16 cellular contexts compared by ENCODE assay signal in genomic region chr9:131879531-131880290, GRCh38.
A peak's percentile ranks its signal among the peaks of the same experiment; 100 is the strongest.
DNase-seq lines count a peak whose midpoint lies in the region; ATAC-seq and TF ChIP-seq lines count a peak whose summit lies in the region.
"Had no signal": no experiment of that assay in that cellular context is flagged by ENCODE, and none has a peak within 500 bp of the region (broad histone marks: within the 10 kb centered on the region; RNA-seq: fewer than 3 reads in every experiment).

No MANE protein-coding gene starts in this region.

- WGBS in neuronal stem cell (ENCODE audit: extremely low coverage in 2 of 2, insufficient read length in 2 of 2, insufficient replicate concordance in 1 of 2), 2 donors, result no CpG with 5 or more reads among the region's 19 CpGs
- WGBS in hepatocyte (ENCODE audit: low lambda C conversion rate, missing lambda C conversion rate), result 94% methylated on average over 19 of the region's 19 CpGs

- H3K4me2 ChIP-seq in neuronal stem cell (ENCODE audit: insufficient read depth, low read length, poor library complexity, severe bottlenecking), result no peak overlapping the region
- no peak overlapping the region for H3K4me2 ChIP-seq in hepatocyte

- TF ChIP-seq CTCF in activated CD8-positive, alpha-beta T cell treated with anti-CD3 and anti-CD28 coated beads for 36 hours (IDR thresholded peaks at IDR 0.05), result no peak
- TF ChIP-seq CTCF in dorsolateral prefrontal cortex (IDR thresholded peaks at IDR 0.05 in 54 of 56, conservative IDR thresholded peaks at IDR 0.05 in 2 of 56; ENCODE audit: low read depth in 1 of 56, partially characterized antibody in 56 of 56) (no peak), upper lobe of right lung (IDR thresholded peaks at IDR 0.05) (no peak), hepatocyte (IDR thresholded peaks at IDR 0.05; ENCODE audit: poor library complexity) (no peak)

- POLR2A ChIA-PET in activated CD8-positive, alpha-beta T cell treated with anti-CD3 and anti-CD28 coated beads, Interleukin-2, amount 10 ng/mL, durations not matched to agents 7 days and 5 days (lab: Charles Lee), result interaction anchor here (0.7 kb wide), 1 partner anchor 273 kb away, joined by 3 read pairs; no protein-coding TSS in a partner anchor
- POLR2A ChIA-PET in activated CD8-positive, alpha-beta T cell treated with anti-CD3 and anti-CD28 coated beads for 36 hours (lab: Charles Lee), result no interaction called here

- H3K4me1 ChIP-seq in neuronal stem cell (ENCODE audit: control insufficient read depth in 2 of 2, insufficient read depth in 1 of 2, low read depth in 1 of 2, low read length in 2 of 2), result peaks cover 3 to 5% of the 10 kb centered on the region in 2 donors
- no peaks in the 10 kb centered on the region for H3K4me1 ChIP-seq in upper lobe of right lung
- no peaks in the 10 kb centered on the region for H3K4me1 ChIP-seq in hepatocyte (ENCODE audit: insufficient read depth)

- no peak for DNase-seq in activated CD8-positive, alpha-beta T cell treated with anti-CD3 and anti-CD28 coated beads, Interleukin-2, amount 10 ng/mL, durations not matched to agents 7 days and 5 days
- no peak for DNase-seq in activated CD8-positive, alpha-beta T cell treated with anti-CD3 and anti-CD28 coated beads for 36 hours
- peak in 2 of 10 donors; percentile 41 to 57 for DNase-seq in dorsolateral prefrontal cortex
- DNase-seq in neuronal stem cell (ENCODE audit: low spot score), result no peak
- DNase-seq in upper lobe of right lung, result peak; percentile 20
- no peak for DNase-seq in hepatocyte (ENCODE audit: low spot score)
- DNase-seq in left ventricle myocardium superior, result no peak
- DNase-seq: 8988T; AML-193; C1 segment of cervical spinal cord; Calu3; CD4-positive, alpha-beta T cell; DMS 273 treated with DMSO at 0.1 percent for 48 hours; GM23248; H7 had no signal

- H3K9me3 Mint-ChIP-seq in activated CD8-positive, alpha-beta T cell treated with anti-CD3 and anti-CD28 coated beads, Interleukin-2, amount 10 ng/mL, durations not matched to agents 7 days and 5 days (ENCODE audit: insufficient read depth), result no peaks in the 10 kb centered on the region
- H3K9me3 Mint-ChIP-seq in activated CD8-positive, alpha-beta T cell treated with anti-CD3 and anti-CD28 coated beads for 36 hours, result no peaks in the 10 kb centered on the region
- H3K9me3 Mint-ChIP-seq: CD4-positive, alpha-beta T cell had no signal

- H3K23ac ChIP-seq in neuronal stem cell (ENCODE audit: low read depth, low read length, poor library complexity), result no peak overlapping the region

- H3K27me3 Mint-ChIP-seq in activated CD8-positive, alpha-beta T cell treated with anti-CD3 and anti-CD28 coated beads, Interleukin-2, amount 10 ng/mL, durations not matched to agents 7 days and 5 days (ENCODE audit: low read depth), result no peaks in the 10 kb centered on the region
- no peaks in the 10 kb centered on the region for H3K27me3 Mint-ChIP-seq in activated CD8-positive, alpha-beta T cell treated with anti-CD3 and anti-CD28 coated beads for 36 hours
- H3K27me3 Mint-ChIP-seq: CD4-positive, alpha-beta T cell had no signal

- H3K27ac Mint-ChIP-seq in activated CD8-positive, alpha-beta T cell treated with anti-CD3 and anti-CD28 coated beads, Interleukin-2, amount 10 ng/mL, durations not matched to agents 7 days and 5 days, result peak overlapping the region; percentile 69
- no peak overlapping the region for H3K27ac Mint-ChIP-seq in activated CD8-positive, alpha-beta T cell treated with anti-CD3 and anti-CD28 coated beads for 36 hours
- H3K27ac Mint-ChIP-seq: CD4-positive, alpha-beta T cell had no signal

- H3K27me3 ChIP-seq in dorsolateral prefrontal cortex (no peaks in the 10 kb centered on the region), neuronal stem cell (ENCODE audit: control insufficient read depth in 3 of 3, insufficient read depth in 3 of 3, low read depth in 1 of 3, low read length in 3 of 3) (no peaks in the 10 kb centered on the region), upper lobe of right lung (no peaks in the 10 kb centered on the region), hepatocyte (no peaks in the 10 kb centered on the region)

- H2BK5ac ChIP-seq in neuronal stem cell (ENCODE audit: low read length), result no peak overlapping the region

- intact Hi-C loops in activated CD8-positive, alpha-beta T cell treated with anti-CD3 and anti-CD28 coated beads for 36 hours (cut with micrococcal nuclease), result no loop called here
- intact Hi-C loops in dorsolateral prefrontal cortex (cut with DNase I) (no loop called here), upper lobe of right lung (cut with DNase I) (no loop called here), left ventricle myocardium superior (cut with micrococcal nuclease) (no loop called here)

- no peaks in the 10 kb centered on the region for H4K20me1 ChIP-seq in hepatocyte (ENCODE audit: insufficient read depth, poor library complexity, severe bottlenecking)

- peaks cover 53% of the 10 kb centered on the region for H3K4me1 Mint-ChIP-seq in activated CD8-positive, alpha-beta T cell treated with anti-CD3 and anti-CD28 coated beads, Interleukin-2, amount 10 ng/mL, durations not matched to agents 7 days and 5 days (ENCODE audit: low read depth)
- peaks cover 12% of the 10 kb centered on the region for H3K4me1 Mint-ChIP-seq in activated CD8-positive, alpha-beta T cell treated with anti-CD3 and anti-CD28 coated beads for 36 hours (ENCODE audit: low read depth)

- H4K8ac ChIP-seq in neuronal stem cell (ENCODE audit: low read depth, low read length), result no peak overlapping the region

- no peak overlapping the region for H4K91ac ChIP-seq in neuronal stem cell (ENCODE audit: low read depth, low read length, poor library complexity)

- H3K4me3 ChIP-seq in dorsolateral prefrontal cortex, result no peak overlapping the region
- peak overlapping the region in 1 of 2 donors; percentile 27 for H3K4me3 ChIP-seq in neuronal stem cell (ENCODE audit: low read length in 2 of 2)
- H3K4me3 ChIP-seq in upper lobe of right lung, result no peak overlapping the region
- H3K4me3 ChIP-seq in hepatocyte, result no peak overlapping the region
- H3K4me3 ChIP-seq: GM23248 had no signal

- ATAC-seq in activated CD8-positive, alpha-beta T cell treated with anti-CD3 and anti-CD28 coated beads, Interleukin-2, amount 10 ng/mL, durations not matched to agents 7 days and 5 days, result no peak
- ATAC-seq in activated CD8-positive, alpha-beta T cell treated with anti-CD3 and anti-CD28 coated beads for 36 hours, result no peak
- ATAC-seq in upper lobe of right lung (no peak), HG02870 (IDR thresholded peaks at IDR 0.05; ENCODE audit: unreplicated experiment) (no peak), left ventricle myocardium superior (no peak)

- H3K14ac ChIP-seq in neuronal stem cell (ENCODE audit: low read length), result no peak overlapping the region

- H3K79me2 ChIP-seq in hepatocyte, result no peaks in the 10 kb centered on the region

- H2AFZ ChIP-seq in neuronal stem cell (ENCODE audit: low read length), result no peak overlapping the region
- no peak overlapping the region for H2AFZ ChIP-seq in hepatocyte
- H2AFZ ChIP-seq: GM23248 had no signal

- H3K4me3 Mint-ChIP-seq in activated CD8-positive, alpha-beta T cell treated with anti-CD3 and anti-CD28 coated beads, Interleukin-2, amount 10 ng/mL, durations not matched to agents 7 days and 5 days, result no peak overlapping the region
- no peak overlapping the region for H3K4me3 Mint-ChIP-seq in activated CD8-positive, alpha-beta T cell treated with anti-CD3 and anti-CD28 coated beads for 36 hours
- H3K4me3 Mint-ChIP-seq: CD4-positive, alpha-beta T cell had no signal

- H2BK15ac ChIP-seq in neuronal stem cell (ENCODE audit: low read length), result no peak overlapping the region

- peak overlapping the region; percentile 59 for H3K18ac ChIP-seq in neuronal stem cell (ENCODE audit: low read length)

- CTCF ChIA-PET in activated CD8-positive, alpha-beta T cell treated with anti-CD3 and anti-CD28 coated beads, Interleukin-2, amount 10 ng/mL, durations not matched to agents 7 days and 5 days (lab: Charles Lee), result no interaction called here
- CTCF ChIA-PET in activated CD8-positive, alpha-beta T cell treated with anti-CD3 and anti-CD28 coated beads for 36 hours (lab: Charles Lee), result interaction anchor here (0.8 kb wide), 1 partner anchor 56 kb away, joined by 3 read pairs; no protein-coding TSS in a partner anchor

- H3K9me3 ChIP-seq in neuronal stem cell (replicated peaks in 1 of 2; ENCODE audit: control insufficient read depth in 2 of 2, insufficient read depth in 1 of 2, low read depth in 1 of 2, low read length in 2 of 2) (no peaks in the 10 kb centered on the region), upper lobe of right lung (no peaks in the 10 kb centered on the region), hepatocyte (ENCODE audit: low read depth) (no peaks in the 10 kb centered on the region)

- H2AK5ac ChIP-seq in neuronal stem cell (ENCODE audit: low read depth, low read length), result no peak overlapping the region

- peak overlapping the region in 34 of 59 donors; percentile 6 to 79 (median 38) for H3K27ac ChIP-seq in dorsolateral prefrontal cortex
- H3K27ac ChIP-seq in neuronal stem cell (replicated peaks; ENCODE audit: low read length), result no peak overlapping the region
- no peak overlapping the region for H3K27ac ChIP-seq in upper lobe of right lung
- no peak overlapping the region for H3K27ac ChIP-seq in hepatocyte
- H3K27ac ChIP-seq: GM23248 had no signal

- no peak overlapping the region for H3K4ac ChIP-seq in neuronal stem cell (ENCODE audit: low read length)

- no peak overlapping the region for H2BK12ac ChIP-seq in neuronal stem cell (ENCODE audit: low read length)

- H2BK120ac ChIP-seq in neuronal stem cell (ENCODE audit: low read depth, low read length), result no peak overlapping the region

- H3K9me2 ChIP-seq in hepatocyte (replicated peaks; ENCODE audit: insufficient read depth), result no peaks in the 10 kb centered on the region

- H3K9ac ChIP-seq in neuronal stem cell (ENCODE audit: low read depth, low read length, poor library complexity), result no peak overlapping the region
- H3K9ac ChIP-seq: GM23248 had no signal

- H3K79me1 ChIP-seq in neuronal stem cell (ENCODE audit: low read depth, low read length), result no peaks in the 10 kb centered on the region

- H3K36me3 Mint-ChIP-seq in activated CD8-positive, alpha-beta T cell treated with anti-CD3 and anti-CD28 coated beads, Interleukin-2, amount 10 ng/mL, durations not matched to agents 7 days and 5 days (ENCODE audit: low read depth), result no peaks in the 10 kb centered on the region
- peaks cover 2% of the 10 kb centered on the region for H3K36me3 Mint-ChIP-seq in activated CD8-positive, alpha-beta T cell treated with anti-CD3 and anti-CD28 coated beads for 36 hours (ENCODE audit: low read depth)

- H3K36me3 ChIP-seq in neuronal stem cell (replicated peaks in 1 of 2; ENCODE audit: control insufficient read depth in 2 of 2, insufficient read depth in 2 of 2, low read length in 2 of 2) (no peaks in the 10 kb centered on the region), upper lobe of right lung (no peaks in the 10 kb centered on the region), hepatocyte (replicated peaks; ENCODE audit: insufficient read depth, low read depth) (no peaks in the 10 kb centered on the region)

Comparison
In these comparisons a context has a peak if more than half of its experiments do, and no peak if none do; other contexts are left out.
1. H3K27ac ChIP-seq: peak in dorsolateral prefrontal cortex (34 of 59); none in neuronal stem cell (single experiment), upper lobe of right lung (single experiment) and hepatocyte (single experiment).